18 cellular contexts compared by ENCODE assay signal in genomic region chr2:41927581-41928260, GRCh38.
DNase-seq lines count a peak whose midpoint lies in the region; ATAC-seq and TF ChIP-seq lines count a peak whose summit lies in the region.
"Had no signal": no experiment of that assay in that cellular context is flagged by ENCODE, and none has a peak within 500 bp of the region (broad histone marks: within the 10 kb centered on the region; RNA-seq: fewer than 3 reads in every experiment).

No MANE protein-coding gene starts in this region.

- peak; percentile 13 to 54 for ATAC-seq in left cardiac atrium
- ATAC-seq in HG03045 (IDR thresholded peaks at IDR 0.05; ENCODE audit: unreplicated experiment) = no peak
- ATAC-seq in HG02571 (IDR thresholded peaks at IDR 0.05; ENCODE audit: unreplicated experiment) = no peak
- ATAC-seq: naive thymus-derived CD8-positive, alpha-beta T cell had no signal

- H3K9me3 Mint-ChIP-seq in osteocyte (ENCODE audit: unreplicated experiment) = no peaks in the 10 kb centered on the region
- H3K9me3 Mint-ChIP-seq: activated naive CD8-positive, alpha-beta T cell treated with anti-CD3 and anti-CD28 coated beads, Interleukin-2, amount 50 U/mL, for 24 hours had no signal

- H3K36me3 Mint-ChIP-seq in osteocyte (ENCODE audit: unreplicated experiment) = no peaks in the 10 kb centered on the region
- H3K36me3 Mint-ChIP-seq: naive thymus-derived CD8-positive, alpha-beta T cell had no signal

- H3K9me3 ChIP-seq in SJCRH30 (replicated peaks) = peaks cover 8% of the 10 kb centered on the region
- H3K9me3 ChIP-seq in tibial nerve = no peaks in the 10 kb centered on the region
- H3K9me3 ChIP-seq: Peyer's patch had no signal

- H3K27ac Mint-ChIP-seq in osteocyte (ENCODE audit: unreplicated experiment) = peak overlapping the region; percentile 80
- H3K27ac Mint-ChIP-seq: activated naive CD8-positive, alpha-beta T cell treated with anti-CD3 and anti-CD28 coated beads, Interleukin-2, amount 50 U/mL, for 24 hours had no signal

- intact Hi-C loops in left cardiac atrium (cut with DNase I) = loop anchor here in 1 of 2 donors (5.0 kb wide), 1 partner anchor 125 kb away; no protein-coding TSS in a partner anchor

- no peaks in the 10 kb centered on the region for H3K27me3 ChIP-seq in SJCRH30
- H3K27me3 ChIP-seq in tibial nerve = no peaks in the 10 kb centered on the region
- H3K27me3 ChIP-seq: BLaER1, Peyer's patch had no signal

- H3K4me3 Mint-ChIP-seq in osteocyte (ENCODE audit: unreplicated experiment) = no peak overlapping the region
- H3K4me3 Mint-ChIP-seq: activated naive CD8-positive, alpha-beta T cell treated with anti-CD3 and anti-CD28 coated beads, Interleukin-2, amount 50 U/mL, for 24 hours; naive thymus-derived CD8-positive, alpha-beta T cell had no signal

- WGBS in tibial nerve, 2 donors = 62 to 73% methylated on average over 10 of the region's 10 CpGs

- TF ChIP-seq CTCF in osteocyte (IDR thresholded peaks at IDR 0.05) (no peak), tibial nerve (IDR thresholded peaks at IDR 0.05) (no peak)

- H3K4me1 Mint-ChIP-seq in osteocyte (ENCODE audit: unreplicated experiment) = peaks cover 64% of the 10 kb centered on the region
- H3K4me1 Mint-ChIP-seq: activated naive CD8-positive, alpha-beta T cell treated with anti-CD3 and anti-CD28 coated beads, Interleukin-2, amount 50 U/mL, for 24 hours; naive thymus-derived CD8-positive, alpha-beta T cell had no signal

- H3K36me3 ChIP-seq in SJCRH30 = no peaks in the 10 kb centered on the region
- H3K36me3 ChIP-seq in tibial nerve = no peaks in the 10 kb centered on the region
- H3K36me3 ChIP-seq: BLaER1, Peyer's patch had no signal

- no peak for TF ChIP-seq POLR2A in tibial nerve (IDR thresholded peaks at IDR 0.05)

- no peak for TF ChIP-seq EP300 in tibial nerve (IDR thresholded peaks at IDR 0.05)

- DNase-seq in SJCRH30 = peak; percentile 69 to 87
- DNase-seq in left cardiac atrium = peak; percentile 63
- no peak for DNase-seq in osteocyte (ENCODE audit: extremely low spot score, unreplicated experiment)
- DNase-seq in tibial nerve (ENCODE audit: low spot score in 2 of 2) = no peak
- no peak for DNase-seq in NCI-H2081 treated with DMSO at 0.1 percent for 48 hours (lab: John Stamatoyannopoulos, UW)
- DNase-seq in COR-L47 (lab: John Stamatoyannopoulos, UW) = no peak
- DNase-seq: activated CD4-positive, alpha-beta T cell treated with anti-CD3 and anti-CD28 coated beads, Interleukin-2, amount 50 U/mL, for 48 hours; activated naive CD8-positive, alpha-beta T cell treated with anti-CD3 and anti-CD28 coated beads, Interleukin-2, amount 50 U/mL, for 24 hours; activated T-cell treated with anti-CD3 and anti-CD28 coated beads, Interleukin-2, amount 50 U/mL, for 48 hours; naive thymus-derived CD8-positive, alpha-beta T cell; NCI-H1048; NCI-H748 treated with DMSO at 0.1 percent for 48 hours; Peyer's patch; stimulated activated CD4-positive, alpha-beta T cell treated with anti-CD3 and anti-CD28 coated beads, Interleukin-2, amount 100 ng/mL, for 24 hours; SW 1271 had no signal

- H3K4me1 ChIP-seq in SJCRH30 = peaks cover 56% of the 10 kb centered on the region
- H3K4me1 ChIP-seq in tibial nerve = peaks cover 0 to 72% (median 28%) of the 10 kb centered on the region in 4 donors
- H3K4me1 ChIP-seq: BLaER1 had no signal

- no peaks in the 10 kb centered on the region for H3K27me3 Mint-ChIP-seq in osteocyte (ENCODE audit: unreplicated experiment)
- H3K27me3 Mint-ChIP-seq: activated naive CD8-positive, alpha-beta T cell treated with anti-CD3 and anti-CD28 coated beads, Interleukin-2, amount 50 U/mL, for 24 hours had no signal

- no peak overlapping the region for H3K4me3 ChIP-seq in SJCRH30
- H3K4me3 ChIP-seq in tibial nerve = no peak overlapping the region
- H3K4me3 ChIP-seq: BLaER1, Peyer's patch had no signal

- H3K27ac ChIP-seq in SJCRH30 (peak overlapping the region; percentile 53), tibial nerve (peak overlapping the region; percentile 20 to 77 (median 36))
- H3K27ac ChIP-seq: BLaER1 had no signal

Comparison
In these comparisons a context has a peak if more than half of its experiments do, and no peak if none do; other contexts are left out.
1. DNase-seq: peak in SJCRH30 (2 of 2) and left cardiac atrium (single experiment); none in osteocyte (single experiment), tibial nerve (0 of 2), NCI-H2081 treated with DMSO at 0.1 percent for 48 hours (single experiment) and COR-L47 (single experiment).
2. ATAC-seq: peak in left cardiac atrium (2 of 2); none in HG03045 (single experiment) and HG02571 (single experiment).